Comparison of ENCODE assay signal across 8 cellular contexts in the genomic region with DNA sequence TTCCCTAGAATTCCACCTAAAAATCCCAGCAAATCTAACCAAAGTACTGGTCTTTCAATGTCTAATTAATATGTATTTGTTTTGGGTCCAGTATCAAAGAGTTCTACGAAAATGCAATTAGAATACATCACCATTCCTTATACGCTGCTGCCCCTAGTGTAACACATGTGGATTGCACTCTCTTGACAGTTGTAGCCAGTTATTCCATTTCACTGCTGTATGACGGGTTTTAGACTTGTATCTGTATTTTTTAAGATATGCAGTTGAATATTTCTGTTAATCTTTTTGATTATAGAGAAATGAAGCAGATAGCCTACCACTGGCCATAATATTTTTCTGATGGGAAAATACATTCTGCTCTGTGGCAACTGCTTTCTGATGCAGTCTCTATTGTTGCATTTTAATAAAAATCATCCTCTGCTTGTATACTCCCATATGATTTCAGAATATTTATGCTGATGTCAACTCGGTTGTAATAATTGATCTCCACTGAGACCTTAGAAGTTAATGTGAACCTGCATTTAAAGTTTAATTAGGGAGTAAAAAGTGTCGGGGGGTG. TPM values are rescaled to one million over a fixed set of nuclear protein-coding genes. Genes with fewer than 3 reads are reported as not detected.
DNase-seq lines count a peak whose midpoint lies in the region; ATAC-seq and TF ChIP-seq lines count a peak whose summit lies in the region.

No MANE protein-coding gene starts in this region.

- peak; percentile 61 for DNase-seq in DMS53 (lab: John Stamatoyannopoulos, UW)
- DNase-seq in NCI-H2029 treated with DMSO at 0.1 percent for 48 hours (lab: John Stamatoyannopoulos, UW) = peak; percentile 20
- DNase-seq in activated CD8-positive, alpha-beta T cell treated with anti-CD3 and anti-CD28 coated beads, Interleukin-2, amount 10 ng/mL, durations not matched to agents 7 days and 5 days = peak; percentile 46
- peak; percentile 62 for DNase-seq in fibroblast of pulmonary artery (ENCODE audit: low read depth)

- no peak overlapping the region for H3K27ac ChIP-seq in neutrophil

- no peaks in the 10 kb centered on the region for H3K36me3 ChIP-seq in neutrophil

- POLR2A ChIA-PET in activated CD8-positive, alpha-beta T cell treated with anti-CD3 and anti-CD28 coated beads, Interleukin-2, amount 10 ng/mL, durations not matched to agents 7 days and 5 days (lab: Charles Lee) = interaction anchor here (1.0 kb wide), 1 partner anchor 58 kb away, joined by 4 read pairs; the partner anchor contains the start of gene APEX2

- TF ChIP-seq CTCF in fibroblast of pulmonary artery (IDR thresholded peaks at IDR 0.05; ENCODE audit: low read length, missing control alignments) = peak; percentile 71
- TF ChIP-seq CTCF in neutrophil (IDR thresholded peaks at IDR 0.05) = peak; percentile 40

- H3K9me3 Mint-ChIP-seq in activated CD8-positive, alpha-beta T cell treated with anti-CD3 and anti-CD28 coated beads, Interleukin-2, amount 10 ng/mL, durations not matched to agents 7 days and 5 days (ENCODE audit: insufficient read depth) = no peaks in the 10 kb centered on the region

- peaks cover 9% of the 10 kb centered on the region for H3K4me1 Mint-ChIP-seq in activated CD8-positive, alpha-beta T cell treated with anti-CD3 and anti-CD28 coated beads, Interleukin-2, amount 10 ng/mL, durations not matched to agents 7 days and 5 days (ENCODE audit: low read depth)

- CTCF ChIA-PET in activated CD8-positive, alpha-beta T cell treated with anti-CD3 and anti-CD28 coated beads, Interleukin-2, amount 10 ng/mL, durations not matched to agents 7 days and 5 days (lab: Charles Lee) = interaction anchor here (0.9 to 1.3 kb wide), 8 partner anchors 13 to 1755 kb away, joined by 3 to 10 read pairs (median 4); partner anchors contain the start of gene APEX2

- no peaks in the 10 kb centered on the region for H3K9me3 ChIP-seq in neutrophil

- no peak overlapping the region for H3K27ac Mint-ChIP-seq in activated CD8-positive, alpha-beta T cell treated with anti-CD3 and anti-CD28 coated beads, Interleukin-2, amount 10 ng/mL, durations not matched to agents 7 days and 5 days

- H3K4me1 ChIP-seq in neutrophil (ENCODE audit: control insufficient read depth in 1 of 2, insufficient read depth in 1 of 2, low read depth in 1 of 2, low read length in 1 of 2) = no peaks in the 10 kb centered on the region

- H3K36me3 Mint-ChIP-seq in activated CD8-positive, alpha-beta T cell treated with anti-CD3 and anti-CD28 coated beads, Interleukin-2, amount 10 ng/mL, durations not matched to agents 7 days and 5 days (ENCODE audit: low read depth) = no peaks in the 10 kb centered on the region

- H3K4me3 ChIP-seq in fibroblast of pulmonary artery (replicated peaks; ENCODE audit: low read depth, low read length) (peak overlapping the region; percentile 11), neutrophil (ENCODE audit: low read depth in 1 of 2, low read length in 1 of 2) (no peak overlapping the region)

- ATAC-seq in GM19463 (IDR thresholded peaks at IDR 0.05; ENCODE audit: unreplicated experiment) = peak; percentile 70
- peak; percentile 70 for ATAC-seq in activated CD8-positive, alpha-beta T cell treated with anti-CD3 and anti-CD28 coated beads, Interleukin-2, amount 10 ng/mL, durations not matched to agents 7 days and 5 days
- no peak for ATAC-seq in HG02938 (IDR thresholded peaks at IDR 0.05; ENCODE audit: unreplicated experiment)
- no peak for ATAC-seq in HG03196 (IDR thresholded peaks at IDR 0.05; ENCODE audit: unreplicated experiment)

- H3K27me3 ChIP-seq in neutrophil = no peaks in the 10 kb centered on the region

- peak overlapping the region; percentile 36 for H3K4me3 Mint-ChIP-seq in activated CD8-positive, alpha-beta T cell treated with anti-CD3 and anti-CD28 coated beads, Interleukin-2, amount 10 ng/mL, durations not matched to agents 7 days and 5 days

- peaks cover 2% of the 10 kb centered on the region for H3K27me3 Mint-ChIP-seq in activated CD8-positive, alpha-beta T cell treated with anti-CD3 and anti-CD28 coated beads, Interleukin-2, amount 10 ng/mL, durations not matched to agents 7 days and 5 days (ENCODE audit: low read depth)

RNA-seq across cellular contexts. Expression of gene PAGE2B, which starts 17.1 kb away (rescaled TPM):
- total RNA-seq in activated CD8-positive, alpha-beta T cell treated with anti-CD3 and anti-CD28 coated beads, Interleukin-2, amount 10 ng/mL, durations not matched to agents 7 days and 5 days = under 1 TPM in 1 of 2 experiments, not detected in 1; 0.97 TPM

RNA-seq across cellular contexts. Expression of gene ALAS2, which starts 27.0 kb away (rescaled TPM):
- not detected for total RNA-seq in activated CD8-positive, alpha-beta T cell treated with anti-CD3 and anti-CD28 coated beads, Interleukin-2, amount 10 ng/mL, durations not matched to agents 7 days and 5 days

RNA-seq across cellular contexts. Expression of gene PAGE2, which starts 31.0 kb away (rescaled TPM):
- not detected for total RNA-seq in activated CD8-positive, alpha-beta T cell treated with anti-CD3 and anti-CD28 coated beads, Interleukin-2, amount 10 ng/mL, durations not matched to agents 7 days and 5 days

RNA-seq across cellular contexts. Expression of gene APEX2, which starts 57.6 kb away (rescaled TPM):
- 10 to 100 TPM; 26.9 to 28.0 TPM for total RNA-seq in activated CD8-positive, alpha-beta T cell treated with anti-CD3 and anti-CD28 coated beads, Interleukin-2, amount 10 ng/mL, durations not matched to agents 7 days and 5 days

Comparison
In these comparisons a context has a peak if more than half of its experiments do, and no peak if none do; other contexts are left out.
1. ATAC-seq: peak in GM19463 (single experiment) and activated CD8-positive, alpha-beta T cell treated with anti-CD3 and anti-CD28 coated beads, Interleukin-2, amount 10 ng/mL, durations not matched to agents 7 days and 5 days (single experiment); none in HG02938 (single experiment) and HG03196 (single experiment).
2. Peak in every context shown above with its lines, with median percentiles within 50 percentile points of each other: DNase-seq.